Comparison of ENCODE assay signal across 22 cellular contexts in genomic region chr15:92244703-92245102, GRCh38.
"Had no signal": no experiment of that assay in that cellular context is flagged by ENCODE, and none has a peak within 500 bp of the region (broad histone marks: within the 10 kb centered on the region; RNA-seq: fewer than 3 reads in every experiment).

No MANE protein-coding gene starts in this region.

- H3K36me3 Mint-ChIP-seq: activated naive CD8-positive, alpha-beta T cell; brain; memory B cell; natural killer cell had no signal

- H3K9me3 Mint-ChIP-seq: activated CD4-positive, alpha-beta memory T cell treated with anti-CD3 and anti-CD28 coated beads, Interleukin-2, amount 10 ng/mL, durations not matched to agents 7 days and 5 days; natural killer cell had no signal

- H3K27ac Mint-ChIP-seq: activated CD4-positive, alpha-beta memory T cell treated with anti-CD3 and anti-CD28 coated beads, Interleukin-2, amount 10 ng/mL, durations not matched to agents 7 days and 5 days; activated CD4-positive, alpha-beta T cell treated with anti-CD3 and anti-CD28 coated beads for 36 hours; activated naive CD8-positive, alpha-beta T cell; activated T-cell treated with anti-CD3 and anti-CD28 coated beads, Interleukin-2, amount 50 U/mL, for 72 hours; brain; memory B cell; natural killer cell; T-helper 17 cell had no signal

- ATAC-seq: activated CD4-positive, alpha-beta T cell treated with anti-CD3 and anti-CD28 coated beads for 36 hours; activated T-cell treated with anti-CD3 and anti-CD28 coated beads, Interleukin-2, amount 50 U/mL, for 72 hours; left ventricle myocardium superior; natural killer cell; stimulated activated naive CD8-positive, alpha-beta T cell treated with anti-CD3 and anti-CD28 coated beads, Interleukin-15, Interleukin-2, amounts not matched to agents 100 U/mL and 50 U/mL, for 24 hours; T-helper 17 cell had no signal

- H3K4me1 Mint-ChIP-seq: activated CD4-positive, alpha-beta memory T cell treated with anti-CD3 and anti-CD28 coated beads, Interleukin-2, amount 10 ng/mL, durations not matched to agents 7 days and 5 days; activated CD4-positive, alpha-beta T cell treated with anti-CD3 and anti-CD28 coated beads for 36 hours; brain; memory B cell; natural killer cell; T-helper 17 cell had no signal

- H3K4me1 ChIP-seq: colonic mucosa had no signal

- DNase-seq: activated CD4-positive, alpha-beta memory T cell treated with anti-CD3 and anti-CD28 coated beads, Interleukin-2, amount 10 ng/mL, durations not matched to agents 7 days and 5 days; activated CD4-positive, alpha-beta T cell treated with anti-CD3 and anti-CD28 coated beads for 36 hours; activated gamma-delta T cell; activated T-cell treated with anti-CD3 and anti-CD28 coated beads, Interleukin-2, amount 50 U/mL, for 72 hours; amygdala; central memory CD4-positive, alpha-beta T cell; colonic mucosa; foreskin fibroblast; left ventricle myocardium superior; natural killer cell; nucleus accumbens; posterior cingulate gyrus; retina; stimulated activated CD4-positive, alpha-beta T cell treated with anti-CD3 and anti-CD28 coated beads, Interleukin-15, amount 100 ng/mL, for 24 hours; stimulated activated CD4-positive, alpha-beta T cell treated with anti-CD3 and anti-CD28 coated beads, Interleukin-4, amount 100 ng/mL, for 4 hours; stimulated activated CD8-positive, alpha-beta memory T cell treated with anti-CD3 and anti-CD28 coated beads, Interleukin-4, amount 100 ng/mL, for 48 hours; stimulated activated naive CD8-positive, alpha-beta T cell treated with anti-CD3 and anti-CD28 coated beads, Interleukin-15, Interleukin-2, amounts not matched to agents 100 U/mL and 50 U/mL, for 24 hours; T-helper 17 cell; trophoblast cell had no signal

- H3K27ac ChIP-seq: colonic mucosa had no signal

- H3K4me3 ChIP-seq: colonic mucosa had no signal

- H3K36me3 ChIP-seq: colonic mucosa had no signal

- H3K9me3 ChIP-seq: colonic mucosa had no signal

- H3K27me3 ChIP-seq: colonic mucosa had no signal

- H3K4me3 Mint-ChIP-seq: activated CD4-positive, alpha-beta memory T cell treated with anti-CD3 and anti-CD28 coated beads, Interleukin-2, amount 10 ng/mL, durations not matched to agents 7 days and 5 days; activated CD4-positive, alpha-beta T cell treated with anti-CD3 and anti-CD28 coated beads for 36 hours; activated naive CD8-positive, alpha-beta T cell; activated T-cell treated with anti-CD3 and anti-CD28 coated beads, Interleukin-2, amount 50 U/mL, for 72 hours; brain; memory B cell; natural killer cell; T-helper 17 cell had no signal
